In genomic region chr21:37207441-37208009, GRCh38 we compare ENCODE assay signal across 8 cellular contexts. TPM values are rescaled to one million over a fixed set of nuclear protein-coding genes. Genes with fewer than 3 reads are reported as not detected.
DNase-seq lines count a peak whose midpoint lies in the region; ATAC-seq and TF ChIP-seq lines count a peak whose summit lies in the region.

No MANE protein-coding gene starts in this region.

- no peak overlapping the region for H3K4me3 Mint-ChIP-seq in T-helper 17 cell

- H3K27me3 ChIP-seq in transverse colon (no peaks in the 10 kb centered on the region), uterus (no peaks in the 10 kb centered on the region)

- no peak for TF ChIP-seq EP300 in transverse colon (IDR thresholded peaks at IDR 0.05; ENCODE audit: low read depth)

- in situ Hi-C loops in transverse colon (cut with MboI; ENCODE audit: low pct_ligation_motif_present in 1 of 4, low pct_unique_long_range_greater_than_20kb in 1 of 4, low sequenced_read_pairs in 3 of 4): no loop called here

- 42% methylated on average over 6 of the region's 6 CpGs; no CpG with 5 or more reads in 1 of the 2 donors for WGBS in transverse colon (ENCODE audit: low coverage in 1 of 2), 2 donors

- peaks cover 5% of the 10 kb centered on the region for H3K36me3 Mint-ChIP-seq in T-helper 17 cell (ENCODE audit: low read depth)

- peak; percentile 20 for DNase-seq in COLO668 (lab: John Stamatoyannopoulos, UW; ENCODE audit: unreplicated experiment)
- DNase-seq in T-helper 17 cell: no peak
- no peak for DNase-seq in left cardiac atrium
- DNase-seq in transverse colon: peak; percentile 20
- no peak for DNase-seq in NCI-H2227 (lab: John Stamatoyannopoulos, UW; ENCODE audit: unreplicated experiment)
- DNase-seq in uterus: no peak

- H3K4me3 ChIP-seq in transverse colon (no peak overlapping the region), uterus (no peak overlapping the region)

- peak overlapping the region; percentile 24 for H3K27ac Mint-ChIP-seq in T-helper 17 cell

- H3K27ac ChIP-seq in transverse colon (no peak overlapping the region), uterus (no peak overlapping the region)

- H3K27me3 Mint-ChIP-seq in T-helper 17 cell: no peaks in the 10 kb centered on the region

- ATAC-seq in GM19035 (IDR thresholded peaks at IDR 0.05; ENCODE audit: unreplicated experiment): peak; percentile 53
- peak; percentile 67 for ATAC-seq in HG03108 (IDR thresholded peaks at IDR 0.05; ENCODE audit: unreplicated experiment)
- ATAC-seq in T-helper 17 cell: peak; percentile 36
- peak; percentile 47 to 76 for ATAC-seq in left cardiac atrium

- intact Hi-C loops in left cardiac atrium (cut with DNase I) (loop anchor here in 1 of 2 donors (5.0 kb wide), 1 partner anchor 160 kb away; the partner anchor contains the start of gene DYRK1A), transverse colon (cut with DNase I; ENCODE audit: low total_unique reads) (no loop called here), uterus (cut with DNase I; ENCODE audit: low total_unique reads) (no loop called here)

- H3K36me3 ChIP-seq in transverse colon (peaks cover 0 to 9% (median 2%) of the 10 kb centered on the region in 4 donors), uterus (no peaks in the 10 kb centered on the region)

- no peak for TF ChIP-seq CTCF in transverse colon (IDR thresholded peaks at IDR 0.05)
- no peak for TF ChIP-seq CTCF in uterus (IDR thresholded peaks at IDR 0.05)

- peaks cover 8% of the 10 kb centered on the region for H3K4me1 Mint-ChIP-seq in T-helper 17 cell

- H3K4me1 ChIP-seq in transverse colon: peaks cover 0 to 13% (median 7%) of the 10 kb centered on the region in 4 donors
- H3K4me1 ChIP-seq in uterus: peaks cover 0 to 10% of the 10 kb centered on the region in 2 donors

- no peaks in the 10 kb centered on the region for H3K9me3 ChIP-seq in T-helper 17 cell (ENCODE audit: control insufficient read depth, low read length, poor library complexity, severe bottlenecking)
- peaks cover 0 to 4% of the 10 kb centered on the region in 2 donors for H3K9me3 ChIP-seq in transverse colon
- H3K9me3 ChIP-seq in uterus: no peaks in the 10 kb centered on the region

- TF ChIP-seq POLR2A in transverse colon (IDR thresholded peaks at IDR 0.05) (no peak), uterus (IDR thresholded peaks at IDR 0.05) (no peak)

RNA-seq across cellular contexts. Expression of gene VPS26C, which starts 59.6 kb away (rescaled TPM):
- total RNA-seq in T-helper 17 cell (10 to 100 TPM; 42.9 to 45.8 TPM), left cardiac atrium (10 to 100 TPM; 35.0 to 43.6 TPM), transverse colon (100 to 1,000 TPM in 2 of 4 donors, 10 to 100 TPM in 2; 86.5 to 146 (median 108) TPM), uterus (100 to 1,000 TPM in 1 of 4 donors, 10 to 100 TPM in 3; 44.8 to 179 (median 56.0) TPM)

Comparison
In these comparisons a context has a peak if more than half of its experiments do, and no peak if none do; other contexts are left out.
1. DNase-seq: peak in COLO668 (single experiment) and transverse colon (single experiment); none in T-helper 17 cell (0 of 3), left cardiac atrium (single experiment), NCI-H2227 (single experiment) and uterus (0 of 2).
2. Peak in every context shown above with its lines, with median percentiles within 50 percentile points of each other: ATAC-seq.